ENCODE assay signal across 8 cellular contexts in genomic region chr7:24979470-24979862, GRCh38.
DNase-seq lines count a peak whose midpoint lies in the region; ATAC-seq lines count a peak whose summit lies in the region.

No MANE protein-coding gene starts in this region.

- H3K9ac ChIP-seq in adipocyte (ENCODE audit: low read length): peak overlapping the region; percentile 84

- H3K4me1 ChIP-seq in adipocyte (ENCODE audit: control insufficient read depth, insufficient read depth, low read length): peaks cover 14% of the 10 kb centered on the region

- H3K9me3 ChIP-seq in adipocyte (ENCODE audit: control insufficient read depth, low read length): no peaks in the 10 kb centered on the region

- H3K4me3 ChIP-seq in adipocyte (ENCODE audit: low read length) (peak overlapping the region; percentile 83), skeletal muscle cell (ENCODE audit: low read depth, low read length) (peak overlapping the region; percentile 82)

- H3K36me3 ChIP-seq in adipocyte (ENCODE audit: control insufficient read depth, insufficient read depth, low read length, severe bottlenecking): no peaks in the 10 kb centered on the region

- no peaks in the 10 kb centered on the region for H3K27me3 ChIP-seq in adipocyte (replicated peaks; ENCODE audit: control insufficient read depth, insufficient read depth, low read length)

- DNase-seq in DMS 273 treated with DMSO at 0.1 percent for 48 hours (lab: John Stamatoyannopoulos, UW): peak; percentile 62
- peak; percentile 41 to 60 for DNase-seq in SW 1271 (lab: John Stamatoyannopoulos, UW)
- peak; percentile 88 for DNase-seq in adipocyte (ENCODE audit: low read depth)
- peak; percentile 38 to 39 for DNase-seq in hippocampal formation (lab: John Stamatoyannopoulos, UW)
- DNase-seq in skeletal muscle cell (ENCODE audit: low read depth): peak; percentile 19
- no peak for DNase-seq in pons (ENCODE audit: low spot score)

- ATAC-seq in GM19455 (IDR thresholded peaks at IDR 0.05; ENCODE audit: unreplicated experiment) (peak; percentile 57), HG03571 (IDR thresholded peaks at IDR 0.05; ENCODE audit: unreplicated experiment) (peak; percentile 52)
